8 cellular contexts compared by ENCODE assay signal in the genomic region with DNA sequence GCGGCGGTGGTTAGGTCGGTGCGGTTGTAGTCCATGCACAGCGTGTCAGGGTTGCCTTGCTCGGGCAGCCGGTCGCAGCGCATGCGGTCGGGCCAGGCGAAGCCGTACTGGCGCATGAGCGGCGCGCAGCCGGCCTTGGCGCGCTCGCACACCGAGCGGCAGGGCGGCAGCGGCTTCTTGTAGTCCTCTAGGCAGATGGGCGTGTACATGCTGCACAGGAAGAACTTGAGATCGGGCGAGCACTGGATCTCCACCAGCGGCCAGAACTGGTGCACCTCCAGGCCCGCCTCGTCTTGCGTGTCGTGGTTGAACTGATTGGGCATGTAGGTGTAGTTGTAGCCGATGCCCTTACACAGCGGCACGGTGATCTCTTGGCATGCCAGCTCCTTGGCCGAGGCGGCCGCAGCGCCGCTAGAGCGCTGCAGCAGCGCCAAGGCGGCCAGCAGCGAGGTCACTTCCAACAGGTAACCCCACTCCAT. TPM values are rescaled to one million over a fixed set of nuclear protein-coding genes. Genes with fewer than 3 reads are reported as not detected.
DNase-seq lines count a peak whose midpoint lies in the region; ATAC-seq and TF ChIP-seq lines count a peak whose summit lies in the region.

No MANE protein-coding gene starts in this region.

- peak; percentile 36 to 58 (median 50) for DNase-seq in CD4-positive, alpha-beta memory T cell
- DNase-seq in Peyer's patch = peak; percentile 29 to 76 (median 70)
- peak in 1 of 2 donors; percentile 78 for DNase-seq in ascending aorta (ENCODE audit: low spot score in 2 of 2)
- DNase-seq in right cardiac atrium = peak; percentile 76 to 88 (median 87)
- DNase-seq in prostate gland (ENCODE audit: low spot score) = peak; percentile 37
- DNase-seq in SHP77 treated with DMSO at 0.1 percent for 48 hours (lab: John Stamatoyannopoulos, UW) = no peak

- TF ChIP-seq POLR2A in Peyer's patch (IDR thresholded peaks at IDR 0.05) (no peak), prostate gland (IDR thresholded peaks at IDR 0.05) (no peak)

- ATAC-seq in GM19035 (IDR thresholded peaks at IDR 0.05; ENCODE audit: unreplicated experiment) = peak; percentile 31
- peak; percentile 36 for ATAC-seq in HG03432 (IDR thresholded peaks at IDR 0.05; ENCODE audit: unreplicated experiment)
- peak; percentile 30 to 52 for ATAC-seq in right cardiac atrium

- POLR2A ChIA-PET in CD4-positive, alpha-beta memory T cell (lab: Charles Lee; ENCODE audit: partially characterized antibody) = no interaction called here

- H3K27ac Mint-ChIP-seq in CD4-positive, alpha-beta memory T cell = peak overlapping the region in 6 of 7 donors; percentile 12 to 67 (median 30)

- peaks cover 25% of the 10 kb centered on the region for H3K27me3 ChIP-seq in CD4-positive, alpha-beta memory T cell (ENCODE audit: insufficient read depth, low read length)
- H3K27me3 ChIP-seq in Peyer's patch = peaks cover 0 to 6% of the 10 kb centered on the region in 2 donors
- H3K27me3 ChIP-seq in ascending aorta = no peaks in the 10 kb centered on the region
- H3K27me3 ChIP-seq in right cardiac atrium (ENCODE audit: control insufficient read depth, insufficient read depth) = no peaks in the 10 kb centered on the region
- no peaks in the 10 kb centered on the region for H3K27me3 ChIP-seq in prostate gland (replicated peaks; ENCODE audit: insufficient read depth)

- H3K9me3 Mint-ChIP-seq in CD4-positive, alpha-beta memory T cell = no peaks in the 10 kb centered on the region

- no peaks in the 10 kb centered on the region for H3K9me3 ChIP-seq in CD4-positive, alpha-beta memory T cell (ENCODE audit: control insufficient read depth in 1 of 2, low read length in 2 of 2)
- H3K9me3 ChIP-seq in Peyer's patch (no peaks in the 10 kb centered on the region), ascending aorta (no peaks in the 10 kb centered on the region), right cardiac atrium (ENCODE audit: control insufficient read depth, low read length) (no peaks in the 10 kb centered on the region), prostate gland (no peaks in the 10 kb centered on the region)

- peaks cover 9 to 48% (median 18%) of the 10 kb centered on the region in 4 donors for H3K4me1 Mint-ChIP-seq in CD4-positive, alpha-beta memory T cell

- peak overlapping the region; percentile 29 to 51 for H3K4me3 ChIP-seq in CD4-positive, alpha-beta memory T cell (ENCODE audit: low read length in 2 of 2)
- H3K4me3 ChIP-seq in Peyer's patch (peak overlapping the region; percentile 56 to 89 (median 68)), ascending aorta (peak overlapping the region; percentile 76 to 83), right cardiac atrium (ENCODE audit: low read length) (peak overlapping the region; percentile 73), prostate gland (peak overlapping the region; percentile 55 to 81)

- H3K4me1 ChIP-seq in CD4-positive, alpha-beta memory T cell (ENCODE audit: insufficient read depth, low read length) = peaks cover 34% of the 10 kb centered on the region
- peaks cover 0 to 31% (median 12%) of the 10 kb centered on the region in 4 donors for H3K4me1 ChIP-seq in Peyer's patch
- peaks cover 0 to 6% of the 10 kb centered on the region in 2 donors for H3K4me1 ChIP-seq in ascending aorta
- H3K4me1 ChIP-seq in right cardiac atrium (ENCODE audit: control insufficient read depth, insufficient read depth, low read length) = no peaks in the 10 kb centered on the region
- peaks cover 6% of the 10 kb centered on the region for H3K4me1 ChIP-seq in prostate gland (replicated peaks)

- CTCF ChIA-PET in CD4-positive, alpha-beta memory T cell (lab: Charles Lee; ENCODE audit: partially characterized antibody) = interaction anchor here (1.2 kb wide), 1 partner anchor 10 kb away, joined by 3 read pairs; no protein-coding TSS in a partner anchor

- TF ChIP-seq CTCF in Peyer's patch (IDR thresholded peaks at IDR 0.05) (peak in 1 of 6 experiments; percentile 2), ascending aorta (IDR thresholded peaks at IDR 0.05) (no peak), prostate gland (IDR thresholded peaks at IDR 0.05) (peak in 2 of 4 experiments; percentile 2 to 7)

- peak overlapping the region; percentile 81 to 90 (median 86) for H3K4me3 Mint-ChIP-seq in CD4-positive, alpha-beta memory T cell

- peaks cover 0 to 5% of the 10 kb centered on the region in 2 donors for H3K36me3 Mint-ChIP-seq in CD4-positive, alpha-beta memory T cell

- H3K27ac ChIP-seq in CD4-positive, alpha-beta memory T cell (ENCODE audit: low read depth, low read length) = no peak overlapping the region
- H3K27ac ChIP-seq in Peyer's patch (peak overlapping the region in 3 of 4 donors; percentile 73 to 87 (median 74)), ascending aorta (peak overlapping the region; percentile 88 to 91), right cardiac atrium (ENCODE audit: low read length) (peak overlapping the region; percentile 85), prostate gland (peak overlapping the region; percentile 70 to 79)

- no peaks in the 10 kb centered on the region for H3K36me3 ChIP-seq in CD4-positive, alpha-beta memory T cell (ENCODE audit: insufficient read depth, low read length)
- H3K36me3 ChIP-seq in Peyer's patch (no peaks in the 10 kb centered on the region), ascending aorta (no peaks in the 10 kb centered on the region), prostate gland (no peaks in the 10 kb centered on the region)

- intact Hi-C loops in CD4-positive, alpha-beta memory T cell (cut with micrococcal nuclease) = loop anchor here (2.0 kb wide), 1 partner anchor 514 kb away; the partner anchor contains the start of gene CREM
- intact Hi-C loops in ascending aorta (cut with DNase I) = loop anchor here (5.0 to 10.0 kb wide), 5 partner anchors 304 to 851 kb away; partner anchors contain the start of gene CCNY
- intact Hi-C loops in right cardiac atrium (cut with DNase I) = loop anchor here in 2 of 4 donors (5.0 to 10.0 kb wide), 3 partner anchors 114 to 281 kb away; no protein-coding TSS in a partner anchor
- intact Hi-C loops in prostate gland (cut with DNase I) = no loop called here

- H3K27me3 Mint-ChIP-seq in CD4-positive, alpha-beta memory T cell = peaks cover 22 to 26% of the 10 kb centered on the region in 2 donors

- WGBS in right cardiac atrium = under 1% methylated on average over 45 of the region's 45 CpGs
- under 1% methylated on average over 30 of the region's 45 CpGs for WGBS in prostate gland

RNA-seq across cellular contexts. Expression of gene FZD8, which starts 1.1 kb away (rescaled TPM):
- 1 to 10 TPM in 1 of 2 experiments, under 1 TPM in 1; 0.93 to 1.2 TPM for total RNA-seq in CD4-positive, alpha-beta memory T cell
- polyA plus RNA-seq in CD4-positive, alpha-beta memory T cell = not detected
- total RNA-seq in Peyer's patch = 1 to 10 TPM in 2 of 4 donors, under 1 TPM in 2; 0.70 to 2.2 (median 1.2) TPM
- total RNA-seq in ascending aorta = 23.0 TPM
- total RNA-seq in right cardiac atrium = 10 to 100 TPM; 13.2 to 21.6 (median 17.4) TPM
- polyA plus RNA-seq in right cardiac atrium = 5.7 TPM
- total RNA-seq in prostate gland = 10 to 100 TPM in 1 of 2 donors, 1 to 10 TPM in 1; 5.6 to 14.2 TPM

RNA-seq across cellular contexts. Expression of gene GJD4, which starts 35.8 kb away (rescaled TPM):
- total RNA-seq in CD4-positive, alpha-beta memory T cell = under 1 TPM in 1 of 2 experiments, not detected in 1; 0.20 TPM
- not detected for polyA plus RNA-seq in CD4-positive, alpha-beta memory T cell
- total RNA-seq in Peyer's patch (not detected), ascending aorta (not detected), right cardiac atrium (not detected), prostate gland (1 to 10 TPM in 1 of 2 donors, not detected in 1; 1.1 TPM)
- polyA plus RNA-seq in right cardiac atrium = not detected
